ENCODE assay signal across 1 cellular context in the genomic region with DNA sequence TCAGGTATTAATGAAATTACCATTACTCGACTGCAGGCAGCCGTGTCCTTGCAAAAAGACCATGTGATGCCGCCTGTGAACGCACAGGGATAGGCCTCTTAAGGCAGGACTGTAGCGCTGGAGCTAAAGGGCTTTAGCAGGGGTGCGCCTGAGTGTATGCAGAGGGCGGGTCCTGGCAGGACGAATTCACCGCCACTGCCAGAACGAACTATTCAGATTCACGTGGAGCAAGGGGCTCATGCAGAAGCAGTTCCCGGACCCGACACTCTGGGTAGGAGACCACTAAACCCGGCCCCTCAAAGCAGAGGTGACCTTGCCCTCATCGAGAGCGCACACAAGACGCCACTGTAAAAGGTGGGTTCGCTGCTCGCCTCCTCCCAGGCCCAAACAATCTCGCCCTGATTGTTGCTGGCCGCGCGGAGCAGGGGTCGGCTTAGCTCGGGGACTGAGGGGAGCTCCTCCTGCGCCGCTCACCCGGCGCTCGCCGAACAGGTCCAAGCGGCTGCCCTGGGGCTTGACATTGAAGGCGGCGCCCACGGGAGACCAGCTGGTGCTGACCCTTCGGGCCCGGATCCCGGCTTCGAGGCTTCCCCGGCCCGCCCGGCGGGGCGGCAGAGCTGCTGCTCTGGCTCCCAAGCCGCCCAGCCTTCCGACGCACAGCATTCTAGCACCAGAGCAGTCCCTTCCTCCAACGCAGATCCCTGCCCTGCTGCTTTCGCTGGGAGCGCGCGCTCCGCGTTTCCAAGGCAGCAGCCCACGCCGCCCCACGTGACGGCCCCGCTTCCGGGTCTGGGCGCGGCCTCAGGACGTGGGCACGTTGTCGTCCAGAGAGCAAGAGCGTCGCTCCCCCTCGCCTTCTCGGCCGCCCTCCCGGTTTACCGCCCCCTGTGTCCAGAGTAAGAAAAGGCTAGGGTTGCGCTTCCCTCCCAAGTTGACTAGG.
TF ChIP-seq lines count a peak whose summit lies in the region.

A gene (minus strand): TSS at position 743 of the 940 bp plus-strand sequence. CDS start 80 bp downstream, at position 663.

TF ChIP-seq in HepG2, 621 proteins besides CTCF, POLR2A, EP300 and RAD21 (continued from another document and continues in another):
- TF ChIP-seq, protein P1, sequence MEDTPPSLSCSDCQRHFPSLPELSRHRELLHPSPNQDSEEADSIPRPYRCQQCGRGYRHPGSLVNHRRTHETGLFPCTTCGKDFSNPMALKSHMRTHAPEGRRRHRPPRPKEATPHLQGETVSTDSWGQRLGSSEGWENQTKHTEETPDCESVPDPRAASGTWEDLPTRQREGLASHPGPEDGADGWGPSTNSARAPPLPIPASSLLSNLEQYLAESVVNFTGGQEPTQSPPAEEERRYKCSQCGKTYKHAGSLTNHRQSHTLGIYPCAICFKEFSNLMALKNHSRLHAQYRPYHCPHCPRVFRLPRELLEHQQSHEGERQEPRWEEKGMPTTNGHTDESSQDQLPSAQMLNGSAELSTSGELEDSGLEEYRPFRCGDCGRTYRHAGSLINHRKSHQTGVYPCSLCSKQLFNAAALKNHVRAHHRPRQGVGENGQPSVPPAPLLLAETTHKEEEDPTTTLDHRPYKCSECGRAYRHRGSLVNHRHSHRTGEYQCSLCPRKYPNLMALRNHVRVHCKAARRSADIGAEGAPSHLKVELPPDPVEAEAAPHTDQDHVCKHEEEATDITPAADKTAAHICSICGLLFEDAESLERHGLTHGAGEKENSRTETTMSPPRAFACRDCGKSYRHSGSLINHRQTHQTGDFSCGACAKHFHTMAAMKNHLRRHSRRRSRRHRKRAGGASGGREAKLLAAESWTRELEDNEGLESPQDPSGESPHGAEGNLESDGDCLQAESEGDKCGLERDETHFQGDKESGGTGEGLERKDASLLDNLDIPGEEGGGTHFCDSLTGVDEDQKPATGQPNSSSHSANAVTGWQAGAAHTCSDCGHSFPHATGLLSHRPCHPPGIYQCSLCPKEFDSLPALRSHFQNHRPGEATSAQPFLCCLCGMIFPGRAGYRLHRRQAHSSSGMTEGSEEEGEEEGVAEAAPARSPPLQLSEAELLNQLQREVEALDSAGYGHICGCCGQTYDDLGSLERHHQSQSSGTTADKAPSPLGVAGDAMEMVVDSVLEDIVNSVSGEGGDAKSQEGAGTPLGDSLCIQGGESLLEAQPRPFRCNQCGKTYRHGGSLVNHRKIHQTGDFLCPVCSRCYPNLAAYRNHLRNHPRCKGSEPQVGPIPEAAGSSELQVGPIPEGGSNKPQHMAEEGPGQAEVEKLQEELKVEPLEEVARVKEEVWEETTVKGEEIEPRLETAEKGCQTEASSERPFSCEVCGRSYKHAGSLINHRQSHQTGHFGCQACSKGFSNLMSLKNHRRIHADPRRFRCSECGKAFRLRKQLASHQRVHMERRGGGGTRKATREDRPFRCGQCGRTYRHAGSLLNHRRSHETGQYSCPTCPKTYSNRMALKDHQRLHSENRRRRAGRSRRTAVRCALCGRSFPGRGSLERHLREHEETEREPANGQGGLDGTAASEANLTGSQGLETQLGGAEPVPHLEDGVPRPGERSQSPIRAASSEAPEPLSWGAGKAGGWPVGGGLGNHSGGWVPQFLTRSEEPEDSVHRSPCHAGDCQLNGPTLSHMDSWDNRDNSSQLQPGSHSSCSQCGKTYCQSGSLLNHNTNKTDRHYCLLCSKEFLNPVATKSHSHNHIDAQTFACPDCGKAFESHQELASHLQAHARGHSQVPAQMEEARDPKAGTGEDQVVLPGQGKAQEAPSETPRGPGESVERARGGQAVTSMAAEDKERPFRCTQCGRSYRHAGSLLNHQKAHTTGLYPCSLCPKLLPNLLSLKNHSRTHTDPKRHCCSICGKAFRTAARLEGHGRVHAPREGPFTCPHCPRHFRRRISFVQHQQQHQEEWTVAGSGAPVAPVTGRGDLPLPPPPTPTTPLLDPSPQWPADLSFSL (CRISPR knock-in tag; IDR thresholded peaks at IDR 0.05): 0 out of 2 replicates have a peak, but pooled peaks have one; percentile 31
- TF ChIP-seq ZNF562 (CRISPR knock-in tag; IDR thresholded peaks at IDR 0.05; ENCODE audit: borderline replicate concordance) (no peak), ZNF296 (CRISPR knock-in tag; conservative IDR thresholded peaks at IDR 0.05) (no peak), CBX1 (IDR thresholded peaks at IDR 0.05; ENCODE audit: low read depth) (peak; percentile 61), ZNF550 (CRISPR knock-in tag; IDR thresholded peaks at IDR 0.05; ENCODE audit: borderline replicate concordance) (no peak), ZMAT3 (CRISPR knock-in tag; conservative IDR thresholded peaks at IDR 0.05) (no peak), ISL2 (CRISPR knock-in tag; IDR thresholded peaks at IDR 0.05) (peak; percentile 56; the same call in 1 of the 2 replicates), ZNF207 (IDR thresholded peaks at IDR 0.05; ENCODE audit: borderline replicate concordance) (no peak), SIN3A (IDR thresholded peaks at IDR 0.05; ENCODE audit: borderline replicate concordance, low read depth, low read length) (peak; percentile 99), ARNT2 (CRISPR knock-in tag; IDR thresholded peaks at IDR 0.05; ENCODE audit: low read depth) (no peak), HNRNPH1 (optimal IDR thresholded peaks at IDR 0.05; ENCODE audit: low read depth, low read length) (no peak), ZBTB7B (CRISPR knock-in tag; IDR thresholded peaks at IDR 0.05) (peak; percentile 72; the same call in 1 of the 2 replicates), ZFP90 (CRISPR knock-in tag; IDR thresholded peaks at IDR 0.05; ENCODE audit: borderline replicate concordance) (0 out of 2 replicates have a peak, but pooled peaks have one; percentile 68), HMG20A (CRISPR knock-in tag; IDR thresholded peaks at IDR 0.05; ENCODE audit: borderline replicate concordance) (no peak), ZNF335 (CRISPR knock-in tag; IDR thresholded peaks at IDR 0.05) (peak; percentile 26; the same call in 1 of the 2 replicates), FOSL2 (CRISPR knock-in tag; IDR thresholded peaks at IDR 0.05) (peak; percentile 60), HDAC1 (CRISPR knock-in tag; IDR thresholded peaks at IDR 0.05) (peak; percentile 100), KDM3A (CRISPR knock-in tag; IDR thresholded peaks at IDR 0.05; ENCODE audit: low read depth) (peak; percentile 67), TEAD3 (CRISPR knock-in tag; optimal IDR thresholded peaks at IDR 0.05; ENCODE audit: borderline replicate concordance) (peak; percentile 74), ZBTB1 (CRISPR knock-in tag; IDR thresholded peaks at IDR 0.05; ENCODE audit: borderline replicate concordance) (no peak), ZNF44 (CRISPR knock-in tag; IDR thresholded peaks at IDR 0.05) (no peak; the same call in 1 of the 2 replicates), KMT2A (CRISPR knock-in tag; IDR thresholded peaks at IDR 0.05) (peak; percentile 91)
- TF ChIP-seq, protein P2, sequence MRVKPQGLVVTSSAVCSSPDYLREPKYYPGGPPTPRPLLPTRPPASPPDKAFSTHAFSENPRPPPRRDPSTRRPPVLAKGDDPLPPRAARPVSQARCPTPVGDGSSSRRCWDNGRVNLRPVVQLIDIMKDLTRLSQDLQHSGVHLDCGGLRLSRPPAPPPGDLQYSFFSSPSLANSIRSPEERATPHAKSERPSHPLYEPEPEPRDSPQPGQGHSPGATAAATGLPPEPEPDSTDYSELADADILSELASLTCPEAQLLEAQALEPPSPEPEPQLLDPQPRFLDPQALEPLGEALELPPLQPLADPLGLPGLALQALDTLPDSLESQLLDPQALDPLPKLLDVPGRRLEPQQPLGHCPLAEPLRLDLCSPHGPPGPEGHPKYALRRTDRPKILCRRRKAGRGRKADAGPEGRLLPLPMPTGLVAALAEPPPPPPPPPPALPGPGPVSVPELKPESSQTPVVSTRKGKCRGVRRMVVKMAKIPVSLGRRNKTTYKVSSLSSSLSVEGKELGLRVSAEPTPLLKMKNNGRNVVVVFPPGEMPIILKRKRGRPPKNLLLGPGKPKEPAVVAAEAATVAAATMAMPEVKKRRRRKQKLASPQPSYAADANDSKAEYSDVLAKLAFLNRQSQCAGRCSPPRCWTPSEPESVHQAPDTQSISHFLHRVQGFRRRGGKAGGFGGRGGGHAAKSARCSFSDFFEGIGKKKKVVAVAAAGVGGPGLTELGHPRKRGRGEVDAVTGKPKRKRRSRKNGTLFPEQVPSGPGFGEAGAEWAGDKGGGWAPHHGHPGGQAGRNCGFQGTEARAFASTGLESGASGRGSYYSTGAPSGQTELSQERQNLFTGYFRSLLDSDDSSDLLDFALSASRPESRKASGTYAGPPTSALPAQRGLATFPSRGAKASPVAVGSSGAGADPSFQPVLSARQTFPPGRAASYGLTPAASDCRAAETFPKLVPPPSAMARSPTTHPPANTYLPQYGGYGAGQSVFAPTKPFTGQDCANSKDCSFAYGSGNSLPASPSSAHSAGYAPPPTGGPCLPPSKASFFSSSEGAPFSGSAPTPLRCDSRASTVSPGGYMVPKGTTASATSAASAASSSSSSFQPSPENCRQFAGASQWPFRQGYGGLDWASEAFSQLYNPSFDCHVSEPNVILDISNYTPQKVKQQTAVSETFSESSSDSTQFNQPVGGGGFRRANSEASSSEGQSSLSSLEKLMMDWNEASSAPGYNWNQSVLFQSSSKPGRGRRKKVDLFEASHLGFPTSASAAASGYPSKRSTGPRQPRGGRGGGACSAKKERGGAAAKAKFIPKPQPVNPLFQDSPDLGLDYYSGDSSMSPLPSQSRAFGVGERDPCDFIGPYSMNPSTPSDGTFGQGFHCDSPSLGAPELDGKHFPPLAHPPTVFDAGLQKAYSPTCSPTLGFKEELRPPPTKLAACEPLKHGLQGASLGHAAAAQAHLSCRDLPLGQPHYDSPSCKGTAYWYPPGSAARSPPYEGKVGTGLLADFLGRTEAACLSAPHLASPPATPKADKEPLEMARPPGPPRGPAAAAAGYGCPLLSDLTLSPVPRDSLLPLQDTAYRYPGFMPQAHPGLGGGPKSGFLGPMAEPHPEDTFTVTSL (CRISPR knock-in tag; IDR thresholded peaks at IDR 0.05; ENCODE audit: borderline replicate concordance): no peak
- TF ChIP-seq, protein P3, sequence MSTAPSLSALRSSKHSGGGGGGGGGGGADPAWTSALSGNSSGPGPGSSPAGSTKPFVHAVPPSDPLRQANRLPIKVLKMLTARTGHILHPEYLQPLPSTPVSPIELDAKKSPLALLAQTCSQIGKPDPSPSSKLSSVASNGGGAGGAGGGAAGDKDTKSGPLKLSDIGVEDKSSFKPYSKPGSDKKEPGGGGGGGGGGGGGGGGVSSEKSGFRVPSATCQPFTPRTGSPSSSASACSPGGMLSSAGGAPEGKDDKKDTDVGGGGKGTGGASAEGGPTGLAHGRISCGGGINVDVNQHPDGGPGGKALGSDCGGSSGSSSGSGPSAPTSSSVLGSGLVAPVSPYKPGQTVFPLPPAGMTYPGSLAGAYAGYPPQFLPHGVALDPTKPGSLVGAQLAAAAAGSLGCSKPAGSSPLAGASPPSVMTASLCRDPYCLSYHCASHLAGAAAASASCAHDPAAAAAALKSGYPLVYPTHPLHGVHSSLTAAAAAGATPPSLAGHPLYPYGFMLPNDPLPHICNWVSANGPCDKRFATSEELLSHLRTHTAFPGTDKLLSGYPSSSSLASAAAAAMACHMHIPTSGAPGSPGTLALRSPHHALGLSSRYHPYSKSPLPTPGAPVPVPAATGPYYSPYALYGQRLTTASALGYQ (CRISPR knock-in tag; IDR thresholded peaks at IDR 0.05): no peak
- TF ChIP-seq, protein P4, sequence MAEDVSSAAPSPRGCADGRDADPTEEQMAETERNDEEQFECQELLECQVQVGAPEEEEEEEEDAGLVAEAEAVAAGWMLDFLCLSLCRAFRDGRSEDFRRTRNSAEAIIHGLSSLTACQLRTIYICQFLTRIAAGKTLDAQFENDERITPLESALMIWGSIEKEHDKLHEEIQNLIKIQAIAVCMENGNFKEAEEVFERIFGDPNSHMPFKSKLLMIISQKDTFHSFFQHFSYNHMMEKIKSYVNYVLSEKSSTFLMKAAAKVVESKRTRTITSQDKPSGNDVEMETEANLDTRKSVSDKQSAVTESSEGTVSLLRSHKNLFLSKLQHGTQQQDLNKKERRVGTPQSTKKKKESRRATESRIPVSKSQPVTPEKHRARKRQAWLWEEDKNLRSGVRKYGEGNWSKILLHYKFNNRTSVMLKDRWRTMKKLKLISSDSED (CRISPR knock-in tag; IDR thresholded peaks at IDR 0.05): no peak
- TF ChIP-seq, protein P5, sequence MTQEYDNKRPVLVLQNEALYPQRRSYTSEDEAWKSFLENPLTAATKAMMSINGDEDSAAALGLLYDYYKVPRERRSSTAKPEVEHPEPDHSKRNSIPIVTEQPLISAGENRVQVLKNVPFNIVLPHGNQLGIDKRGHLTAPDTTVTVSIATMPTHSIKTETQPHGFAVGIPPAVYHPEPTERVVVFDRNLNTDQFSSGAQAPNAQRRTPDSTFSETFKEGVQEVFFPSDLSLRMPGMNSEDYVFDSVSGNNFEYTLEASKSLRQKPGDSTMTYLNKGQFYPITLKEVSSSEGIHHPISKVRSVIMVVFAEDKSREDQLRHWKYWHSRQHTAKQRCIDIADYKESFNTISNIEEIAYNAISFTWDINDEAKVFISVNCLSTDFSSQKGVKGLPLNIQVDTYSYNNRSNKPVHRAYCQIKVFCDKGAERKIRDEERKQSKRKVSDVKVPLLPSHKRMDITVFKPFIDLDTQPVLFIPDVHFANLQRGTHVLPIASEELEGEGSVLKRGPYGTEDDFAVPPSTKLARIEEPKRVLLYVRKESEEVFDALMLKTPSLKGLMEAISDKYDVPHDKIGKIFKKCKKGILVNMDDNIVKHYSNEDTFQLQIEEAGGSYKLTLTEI (CRISPR knock-in tag; conservative IDR thresholded peaks at IDR 0.05): no peak
- TF ChIP-seq, protein P6, sequence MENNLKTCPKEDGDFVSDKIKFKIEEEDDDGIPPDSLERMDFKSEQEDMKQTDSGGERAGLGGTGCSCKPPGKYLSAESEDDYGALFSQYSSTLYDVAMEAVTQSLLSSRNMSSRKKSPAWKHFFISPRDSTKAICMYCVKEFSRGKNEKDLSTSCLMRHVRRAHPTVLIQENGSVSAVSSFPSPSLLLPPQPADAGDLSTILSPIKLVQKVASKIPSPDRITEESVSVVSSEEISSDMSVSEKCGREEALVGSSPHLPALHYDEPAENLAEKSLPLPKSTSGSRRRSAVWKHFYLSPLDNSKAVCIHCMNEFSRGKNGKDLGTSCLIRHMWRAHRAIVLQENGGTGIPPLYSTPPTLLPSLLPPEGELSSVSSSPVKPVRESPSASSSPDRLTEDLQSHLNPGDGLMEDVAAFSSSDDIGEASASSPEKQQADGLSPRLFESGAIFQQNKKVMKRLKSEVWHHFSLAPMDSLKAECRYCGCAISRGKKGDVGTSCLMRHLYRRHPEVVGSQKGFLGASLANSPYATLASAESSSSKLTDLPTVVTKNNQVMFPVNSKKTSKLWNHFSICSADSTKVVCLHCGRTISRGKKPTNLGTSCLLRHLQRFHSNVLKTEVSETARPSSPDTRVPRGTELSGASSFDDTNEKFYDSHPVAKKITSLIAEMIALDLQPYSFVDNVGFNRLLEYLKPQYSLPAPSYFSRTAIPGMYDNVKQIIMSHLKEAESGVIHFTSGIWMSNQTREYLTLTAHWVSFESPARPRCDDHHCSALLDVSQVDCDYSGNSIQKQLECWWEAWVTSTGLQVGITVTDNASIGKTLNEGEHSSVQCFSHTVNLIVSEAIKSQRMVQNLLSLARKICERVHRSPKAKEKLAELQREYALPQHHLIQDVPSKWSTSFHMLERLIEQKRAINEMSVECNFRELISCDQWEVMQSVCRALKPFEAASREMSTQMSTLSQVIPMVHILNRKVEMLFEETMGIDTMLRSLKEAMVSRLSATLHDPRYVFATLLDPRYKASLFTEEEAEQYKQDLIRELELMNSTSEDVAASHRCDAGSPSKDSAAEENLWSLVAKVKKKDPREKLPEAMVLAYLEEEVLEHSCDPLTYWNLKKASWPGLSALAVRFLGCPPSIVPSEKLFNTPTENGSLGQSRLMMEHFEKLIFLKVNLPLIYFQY (CRISPR knock-in tag; IDR thresholded peaks at IDR 0.05; ENCODE audit: borderline replicate concordance): no peak
